Comparison of ENCODE assay signal across 27 cellular contexts in the genomic region with DNA sequence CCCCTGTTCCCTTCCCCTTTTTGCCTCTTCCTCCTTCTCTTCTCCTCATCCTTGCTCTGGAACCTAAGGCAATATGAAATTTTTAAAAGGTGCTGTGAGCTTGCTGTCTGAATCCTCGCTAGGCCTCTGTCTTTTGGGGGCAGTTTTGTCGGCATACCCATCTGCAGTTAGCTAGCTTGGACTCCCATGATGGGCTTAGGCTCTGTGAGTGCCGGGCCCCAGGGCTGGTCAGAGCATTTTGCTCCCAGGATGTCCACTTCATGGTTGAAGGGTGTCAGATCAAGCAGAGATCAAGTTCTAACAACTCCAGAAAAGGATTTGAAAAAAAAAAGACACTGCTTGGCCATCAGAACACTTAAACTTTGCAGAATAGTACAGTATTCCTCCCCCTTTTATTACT. TPM values are rescaled to one million over a fixed set of nuclear protein-coding genes. Genes with fewer than 3 reads are reported as not detected.
"Had no signal": no experiment of that assay in that cellular context is flagged by ENCODE, and none has a peak within 500 bp of the region (broad histone marks: within the 10 kb centered on the region; RNA-seq: fewer than 3 reads in every experiment).

No MANE protein-coding gene starts in this region.

- H3K27ac Mint-ChIP-seq: naive thymus-derived CD4-positive, alpha-beta T cell; stimulated activated memory B cell treated with anti-CD40 and anti-IgM and Interleukin-4, amounts not matched to agents 10 μg/mL and 1 μg/mL and 100 μg/mL, for 72 hours; stimulated activated naive CD8-positive, alpha-beta T cell treated with anti-CD3 and anti-CD28 coated beads, Interleukin-15, Interleukin-2, amounts not matched to agents 100 ng/mL and 50 ng/mL, for 24 hours had no signal

- ATAC-seq: esophagus mucosa; heart right ventricle; naive thymus-derived CD4-positive, alpha-beta T cell; sciatic nerve; stimulated activated memory B cell treated with anti-CD40 and anti-IgM and Interleukin-4, amounts not matched to agents 10 μg/mL and 1 μg/mL and 100 μg/mL, for 72 hours; upper lobe of right lung had no signal

- H3K36me3 ChIP-seq: heart right ventricle, prostate gland, spleen, tibial artery, upper lobe of right lung, vagina had no signal

- H3K9me3 ChIP-seq: heart right ventricle, prostate gland, tibial artery, upper lobe of right lung, vagina had no signal

- H2AFZ ChIP-seq: parathyroid adenoma had no signal

- H3K4me1 Mint-ChIP-seq: naive thymus-derived CD4-positive, alpha-beta T cell; stimulated activated memory B cell treated with anti-CD40 and anti-IgM and Interleukin-4, amounts not matched to agents 10 μg/mL and 1 μg/mL and 100 μg/mL, for 72 hours had no signal

- H3K27ac ChIP-seq: heart right ventricle, parathyroid adenoma, prostate gland, spleen, tibial artery, upper lobe of right lung, vagina had no signal

- DNase-seq: cortex of kidney; effector memory CD4-positive, alpha-beta T cell; heart right ventricle; hypothalamus; kidney glomerular epithelial cell; naive thymus-derived CD4-positive, alpha-beta T cell; nucleus accumbens; spleen; stimulated activated CD4-positive, alpha-beta T cell treated with anti-CD3 and anti-CD28 coated beads, Interleukin-15, amount 100 ng/mL, for 24 hours; stimulated activated CD4-positive, alpha-beta T cell treated with anti-CD3 and anti-CD28 coated beads, Interleukin-1b, Interleukin-23, amount 100 ng/mL, for 48 hours; stimulated activated CD4-positive, alpha-beta T cell treated with anti-CD3 and anti-CD28 coated beads, Interleukin-4, amount 100 ng/mL, for 24 hours; tibial artery; upper lobe of right lung had no signal

- H3K4me3 ChIP-seq: heart right ventricle, prostate gland, spleen, tibial artery, upper lobe of right lung, vagina had no signal

- H3K27me3 ChIP-seq: vagina had no signal

- H3K4me1 ChIP-seq: parathyroid adenoma, prostate gland, spleen, upper lobe of right lung, vagina had no signal

- H3K36me3 Mint-ChIP-seq: stimulated activated memory B cell treated with anti-CD40 and anti-IgM and Interleukin-4, amounts not matched to agents 10 μg/mL and 1 μg/mL and 100 μg/mL, for 72 hours had no signal

- H3K9me3 Mint-ChIP-seq: stimulated activated memory B cell treated with anti-CD40 and anti-IgM and Interleukin-4, amounts not matched to agents 10 μg/mL and 1 μg/mL and 100 μg/mL, for 72 hours had no signal

- H3K4me3 Mint-ChIP-seq: naive thymus-derived CD4-positive, alpha-beta T cell; stimulated activated memory B cell treated with anti-CD40 and anti-IgM and Interleukin-4, amounts not matched to agents 10 μg/mL and 1 μg/mL and 100 μg/mL, for 72 hours; stimulated activated naive CD8-positive, alpha-beta T cell treated with anti-CD3 and anti-CD28 coated beads, Interleukin-15, Interleukin-2, amounts not matched to agents 100 ng/mL and 50 ng/mL, for 24 hours had no signal

- H3K79me2 ChIP-seq: parathyroid adenoma had no signal

RNA-seq across cellular contexts. Expression of gene ZIC1, which starts 18.6 kb away (rescaled TPM):
- total RNA-seq: fibroblast of lung; heart right ventricle; liver; lung microvascular endothelial cell; mesenteric fat pad; mononuclear cell; naive thymus-derived CD4-positive, alpha-beta T cell; prostate gland; renal cortical epithelial cell; spleen; upper lobe of right lung; vagina had no signal

RNA-seq across cellular contexts. Expression of gene ZIC4, which starts 21.5 kb away (rescaled TPM):
- total RNA-seq: esophagus mucosa; fibroblast of lung; glomerular endothelial cell; heart right ventricle; liver; lung microvascular endothelial cell; mesenteric fat pad; mononuclear cell; naive thymus-derived CD4-positive, alpha-beta T cell; prostate gland; renal cortical epithelial cell; spleen; upper lobe of right lung; vagina had no signal
